In the genomic region with DNA sequence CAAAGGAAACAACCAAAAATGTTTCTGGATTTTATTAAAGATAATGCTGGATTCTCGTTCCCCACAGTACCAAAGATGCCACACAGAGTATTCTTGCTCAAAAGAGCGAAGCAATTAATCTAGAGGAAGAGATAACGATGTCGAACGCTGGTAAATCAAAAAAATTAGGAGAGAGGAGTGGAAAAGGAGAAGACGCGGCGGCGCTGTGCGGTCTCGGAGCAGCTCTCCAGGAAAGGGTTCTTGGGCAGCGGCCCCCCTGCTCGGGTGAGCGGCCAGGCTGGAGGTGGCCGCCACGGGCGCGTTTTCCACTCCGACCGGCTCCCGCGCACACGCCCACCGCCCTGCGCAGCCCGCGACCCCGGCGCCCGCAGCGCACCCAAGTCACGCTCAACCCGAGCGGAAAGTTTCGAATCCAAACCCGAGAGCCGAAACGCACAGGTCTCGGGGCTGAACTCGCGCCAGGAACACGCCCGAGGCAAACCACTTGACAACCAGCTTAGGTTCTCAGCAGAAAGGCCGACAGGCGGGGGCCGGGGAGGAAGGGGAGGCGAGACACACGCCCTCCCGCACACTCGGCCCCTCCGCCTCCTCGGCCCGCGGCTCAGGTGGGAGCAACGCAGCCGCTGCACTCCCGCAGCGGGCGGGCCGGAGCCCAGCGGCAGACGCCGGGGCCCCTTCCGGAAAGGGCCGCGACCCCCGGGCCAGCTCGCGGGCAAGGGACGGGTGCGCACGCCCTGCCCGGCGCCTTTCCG, we compare ENCODE assay signal across 1 cellular context.
TF ChIP-seq lines count a peak whose summit lies in the region.

No MANE protein-coding gene starts in this region.

TF ChIP-seq in HepG2, 621 proteins besides CTCF, POLR2A, EP300 and RAD21 (continued from another document and continues in another):
- TF ChIP-seq, protein P1, sequence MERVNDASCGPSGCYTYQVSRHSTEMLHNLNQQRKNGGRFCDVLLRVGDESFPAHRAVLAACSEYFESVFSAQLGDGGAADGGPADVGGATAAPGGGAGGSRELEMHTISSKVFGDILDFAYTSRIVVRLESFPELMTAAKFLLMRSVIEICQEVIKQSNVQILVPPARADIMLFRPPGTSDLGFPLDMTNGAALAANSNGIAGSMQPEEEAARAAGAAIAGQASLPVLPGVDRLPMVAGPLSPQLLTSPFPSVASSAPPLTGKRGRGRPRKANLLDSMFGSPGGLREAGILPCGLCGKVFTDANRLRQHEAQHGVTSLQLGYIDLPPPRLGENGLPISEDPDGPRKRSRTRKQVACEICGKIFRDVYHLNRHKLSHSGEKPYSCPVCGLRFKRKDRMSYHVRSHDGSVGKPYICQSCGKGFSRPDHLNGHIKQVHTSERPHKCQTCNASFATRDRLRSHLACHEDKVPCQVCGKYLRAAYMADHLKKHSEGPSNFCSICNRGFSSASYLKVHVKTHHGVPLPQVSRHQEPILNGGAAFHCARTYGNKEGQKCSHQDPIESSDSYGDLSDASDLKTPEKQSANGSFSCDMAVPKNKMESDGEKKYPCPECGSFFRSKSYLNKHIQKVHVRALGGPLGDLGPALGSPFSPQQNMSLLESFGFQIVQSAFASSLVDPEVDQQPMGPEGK (CRISPR knock-in tag; IDR thresholded peaks at IDR 0.05) = 0 out of 2 replicates have a peak, but pooled peaks have one; percentile 14
- no peak for TF ChIP-seq CREB1 (IDR thresholded peaks at IDR 0.05)
- no peak for TF ChIP-seq CREB1 (CRISPR knock-in tag; IDR thresholded peaks at IDR 0.05)
- peak; percentile 33; the same call in 1 of the 2 replicates for TF ChIP-seq SMAD1 (CRISPR knock-in tag; IDR thresholded peaks at IDR 0.05; ENCODE audit: borderline replicate concordance, low read depth)
- TF ChIP-seq SPEN (CRISPR knock-in tag; IDR thresholded peaks at IDR 0.05; ENCODE audit: low read depth) = peak; percentile 41; the same call in 1 of the 2 replicates
- no peak for TF ChIP-seq DPF2 (CRISPR knock-in tag; IDR thresholded peaks at IDR 0.05; ENCODE audit: borderline replicate concordance, low read depth)
- peak; percentile 39 for TF ChIP-seq XRCC5 (optimal IDR thresholded peaks at IDR 0.05; ENCODE audit: low read length)
- TF ChIP-seq ZNF768 (CRISPR knock-in tag; IDR thresholded peaks at IDR 0.05) = peak; percentile 46; the same call in 1 of the 2 replicates
- TF ChIP-seq ZZZ3 (CRISPR knock-in tag; IDR thresholded peaks at IDR 0.05; ENCODE audit: borderline replicate concordance) = no peak
- peak; percentile 35; the same call in 1 of the 2 replicates for TF ChIP-seq MYC (CRISPR knock-in tag; IDR thresholded peaks at IDR 0.05; ENCODE audit: borderline replicate concordance)
- TF ChIP-seq HHEX (CRISPR knock-in tag; IDR thresholded peaks at IDR 0.05) = no peak
- TF ChIP-seq KMT2A (CRISPR knock-in tag; IDR thresholded peaks at IDR 0.05) = peak; percentile 79
- TF ChIP-seq TGIF2 (CRISPR knock-in tag; IDR thresholded peaks at IDR 0.05) = 0 out of 2 replicates have a peak, but pooled peaks have one; percentile 55
- no peak for TF ChIP-seq SNAPC2 (CRISPR knock-in tag; IDR thresholded peaks at IDR 0.05)
- 0 out of 2 replicates have a peak, but pooled peaks have one; percentile 12 for TF ChIP-seq KLF12 (CRISPR knock-in tag; IDR thresholded peaks at IDR 0.05; ENCODE audit: borderline replicate concordance)
- TF ChIP-seq ZNF3 (CRISPR knock-in tag; IDR thresholded peaks at IDR 0.05) = no peak
- TF ChIP-seq ZNF441 (CRISPR knock-in tag; IDR thresholded peaks at IDR 0.05; ENCODE audit: borderline replicate concordance) = 0 out of 2 replicates have a peak, but pooled peaks have one; percentile 5
- no peak for TF ChIP-seq MLLT10 (CRISPR knock-in tag; IDR thresholded peaks at IDR 0.05)
- peak; percentile 60; the same call in 1 of the 2 replicates for TF ChIP-seq ERF (CRISPR knock-in tag; IDR thresholded peaks at IDR 0.05)
- TF ChIP-seq TOE1 (CRISPR knock-in tag; IDR thresholded peaks at IDR 0.05) = no peak
- TF ChIP-seq, protein P2, sequence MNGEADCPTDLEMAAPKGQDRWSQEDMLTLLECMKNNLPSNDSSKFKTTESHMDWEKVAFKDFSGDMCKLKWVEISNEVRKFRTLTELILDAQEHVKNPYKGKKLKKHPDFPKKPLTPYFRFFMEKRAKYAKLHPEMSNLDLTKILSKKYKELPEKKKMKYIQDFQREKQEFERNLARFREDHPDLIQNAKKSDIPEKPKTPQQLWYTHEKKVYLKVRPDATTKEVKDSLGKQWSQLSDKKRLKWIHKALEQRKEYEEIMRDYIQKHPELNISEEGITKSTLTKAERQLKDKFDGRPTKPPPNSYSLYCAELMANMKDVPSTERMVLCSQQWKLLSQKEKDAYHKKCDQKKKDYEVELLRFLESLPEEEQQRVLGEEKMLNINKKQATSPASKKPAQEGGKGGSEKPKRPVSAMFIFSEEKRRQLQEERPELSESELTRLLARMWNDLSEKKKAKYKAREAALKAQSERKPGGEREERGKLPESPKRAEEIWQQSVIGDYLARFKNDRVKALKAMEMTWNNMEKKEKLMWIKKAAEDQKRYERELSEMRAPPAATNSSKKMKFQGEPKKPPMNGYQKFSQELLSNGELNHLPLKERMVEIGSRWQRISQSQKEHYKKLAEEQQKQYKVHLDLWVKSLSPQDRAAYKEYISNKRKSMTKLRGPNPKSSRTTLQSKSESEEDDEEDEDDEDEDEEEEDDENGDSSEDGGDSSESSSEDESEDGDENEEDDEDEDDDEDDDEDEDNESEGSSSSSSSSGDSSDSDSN (CRISPR knock-in tag; IDR thresholded peaks at IDR 0.05) = peak; percentile 58; the same call in 1 of the 2 replicates
- TF ChIP-seq ZNF501 (CRISPR knock-in tag; IDR thresholded peaks at IDR 0.05) = peak; percentile 67; the same call in 1 of the 2 replicates
- TF ChIP-seq AGO2 (optimal IDR thresholded peaks at IDR 0.05; ENCODE audit: low read depth, low read length) = peak; percentile 59
- peak; percentile 69 for TF ChIP-seq ZFY (CRISPR knock-in tag; IDR thresholded peaks at IDR 0.05)
- 0 out of 2 replicates have a peak, but pooled peaks have one; percentile 51 for TF ChIP-seq ZNF234 (CRISPR knock-in tag; conservative IDR thresholded peaks at IDR 0.05)
- TF ChIP-seq ARID4A (CRISPR knock-in tag; IDR thresholded peaks at IDR 0.05; ENCODE audit: borderline replicate concordance) = 0 out of 2 replicates have a peak, but pooled peaks have one; percentile 50
- TF ChIP-seq SP4 (CRISPR knock-in tag; IDR thresholded peaks at IDR 0.05) = peak; percentile 50; the same call in 1 of the 2 replicates
- no peak for TF ChIP-seq ZNF678 (CRISPR knock-in tag; IDR thresholded peaks at IDR 0.05)
- peak; percentile 45; the same call in 1 of the 2 replicates for TF ChIP-seq GABPB1 (CRISPR knock-in tag; IDR thresholded peaks at IDR 0.05)
- TF ChIP-seq FOSL2 (CRISPR knock-in tag; IDR thresholded peaks at IDR 0.05) = no peak
- peak; percentile 20; the same call in 1 of the 2 replicates for TF ChIP-seq ZNF800 (CRISPR knock-in tag; IDR thresholded peaks at IDR 0.05)
- peak; percentile 78; the same call in 1 of the 2 replicates for TF ChIP-seq KAT7 (CRISPR knock-in tag; IDR thresholded peaks at IDR 0.05; ENCODE audit: borderline replicate concordance)
- no peak for TF ChIP-seq PCBP1 (IDR thresholded peaks at IDR 0.05; ENCODE audit: borderline replicate concordance, low read depth, low read length)
- TF ChIP-seq ZMAT5 (CRISPR knock-in tag; IDR thresholded peaks at IDR 0.05; ENCODE audit: borderline replicate concordance, low read depth) = no peak
- TF ChIP-seq YEATS4 (CRISPR knock-in tag; IDR thresholded peaks at IDR 0.05; ENCODE audit: borderline replicate concordance) = 0 out of 2 replicates have a peak, but pooled peaks have one; percentile 54
- TF ChIP-seq, protein P3, sequence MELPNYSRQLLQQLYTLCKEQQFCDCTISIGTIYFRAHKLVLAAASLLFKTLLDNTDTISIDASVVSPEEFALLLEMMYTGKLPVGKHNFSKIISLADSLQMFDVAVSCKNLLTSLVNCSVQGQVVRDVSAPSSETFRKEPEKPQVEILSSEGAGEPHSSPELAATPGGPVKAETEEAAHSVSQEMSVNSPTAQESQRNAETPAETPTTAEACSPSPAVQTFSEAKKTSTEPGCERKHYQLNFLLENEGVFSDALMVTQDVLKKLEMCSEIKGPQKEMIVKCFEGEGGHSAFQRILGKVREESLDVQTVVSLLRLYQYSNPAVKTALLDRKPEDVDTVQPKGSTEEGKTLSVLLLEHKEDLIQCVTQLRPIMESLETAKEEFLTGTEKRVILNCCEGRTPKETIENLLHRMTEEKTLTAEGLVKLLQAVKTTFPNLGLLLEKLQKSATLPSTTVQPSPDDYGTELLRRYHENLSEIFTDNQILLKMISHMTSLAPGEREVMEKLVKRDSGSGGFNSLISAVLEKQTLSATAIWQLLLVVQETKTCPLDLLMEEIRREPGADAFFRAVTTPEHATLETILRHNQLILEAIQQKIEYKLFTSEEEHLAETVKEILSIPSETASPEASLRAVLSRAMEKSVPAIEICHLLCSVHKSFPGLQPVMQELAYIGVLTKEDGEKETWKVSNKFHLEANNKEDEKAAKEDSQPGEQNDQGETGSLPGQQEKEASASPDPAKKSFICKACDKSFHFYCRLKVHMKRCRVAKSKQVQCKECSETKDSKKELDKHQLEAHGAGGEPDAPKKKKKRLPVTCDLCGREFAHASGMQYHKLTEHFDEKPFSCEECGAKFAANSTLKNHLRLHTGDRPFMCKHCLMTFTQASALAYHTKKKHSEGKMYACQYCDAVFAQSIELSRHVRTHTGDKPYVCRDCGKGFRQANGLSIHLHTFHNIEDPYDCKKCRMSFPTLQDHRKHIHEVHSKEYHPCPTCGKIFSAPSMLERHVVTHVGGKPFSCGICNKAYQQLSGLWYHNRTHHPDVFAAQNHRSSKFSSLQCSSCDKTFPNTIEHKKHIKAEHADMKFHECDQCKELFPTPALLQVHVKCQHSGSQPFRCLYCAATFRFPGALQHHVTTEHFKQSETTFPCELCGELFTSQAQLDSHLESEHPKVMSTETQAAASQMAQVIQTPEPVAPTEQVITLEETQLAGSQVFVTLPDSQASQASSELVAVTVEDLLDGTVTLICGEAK (IDR thresholded peaks at IDR 0.05) = no peak
- TF ChIP-seq, protein P3 (CRISPR knock-in tag; IDR thresholded peaks at IDR 0.05) = no peak
- no peak for TF ChIP-seq KDM1A (CRISPR knock-in tag; IDR thresholded peaks at IDR 0.05)
